In the genomic region with DNA sequence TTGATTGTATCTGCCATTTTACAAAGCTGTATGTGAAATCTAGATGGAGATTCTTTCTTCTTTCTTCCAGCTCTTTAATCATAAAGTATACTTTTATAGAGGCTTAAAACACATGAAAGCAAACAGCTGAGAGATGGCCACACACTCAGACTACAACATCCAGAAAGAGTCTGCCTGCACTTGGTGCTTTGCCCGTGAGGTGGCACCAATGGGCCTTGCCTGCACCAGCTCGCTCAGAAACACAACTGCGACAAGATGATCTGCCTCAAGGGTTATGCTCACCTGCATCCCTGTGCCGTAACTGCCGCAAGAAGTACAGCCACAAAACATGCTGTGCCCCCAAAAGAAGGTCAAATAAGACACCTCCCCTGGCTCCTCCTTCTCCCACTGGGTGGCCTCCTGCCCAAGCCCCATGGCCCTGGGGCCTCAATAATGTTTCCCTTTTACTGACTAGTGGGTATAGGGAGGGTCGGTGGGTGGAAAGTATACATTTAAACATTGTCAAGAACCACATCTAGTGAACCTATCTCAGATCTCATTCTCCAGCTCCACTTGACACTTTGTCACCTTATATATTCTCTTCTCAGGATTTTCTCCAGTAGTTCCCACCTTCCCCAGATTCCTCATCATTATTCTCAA, we compare ENCODE assay signal across 9 cellular contexts.
DNase-seq lines count a peak whose midpoint lies in the region; ATAC-seq and TF ChIP-seq lines count a peak whose summit lies in the region.
"Had no signal": no experiment of that assay in that cellular context is flagged by ENCODE, and none has a peak within 500 bp of the region (broad histone marks: within the 10 kb centered on the region; RNA-seq: fewer than 3 reads in every experiment).

No MANE protein-coding gene starts in this region.

- no peaks in the 10 kb centered on the region for H3K4me1 ChIP-seq in suprapubic skin
- H3K4me1 ChIP-seq: SJSA1 had no signal

- peak; percentile 72 for TF ChIP-seq CTCF in RWPE1 (conservative IDR thresholded peaks at IDR 0.05; ENCODE audit: low read depth)
- peak in 1 of 2 donors; percentile 41 for TF ChIP-seq CTCF in suprapubic skin (IDR thresholded peaks at IDR 0.05)

- POLR2A ChIA-PET in RWPE1 (lab: Yijun Ruan, JAX; ENCODE audit: low non-redundant PET) = no interaction called here

- peak; percentile 50 for ATAC-seq in GM21786 (IDR thresholded peaks at IDR 0.05; ENCODE audit: unreplicated experiment)
- no peak for ATAC-seq in GM18907 (IDR thresholded peaks at IDR 0.05; ENCODE audit: unreplicated experiment)
- ATAC-seq in GM18502 (IDR thresholded peaks at IDR 0.05; ENCODE audit: poor library complexity, unreplicated experiment) = no peak

- H3K4me3 ChIP-seq in suprapubic skin = no peak overlapping the region
- H3K4me3 ChIP-seq: SJSA1 had no signal

- H3K27ac ChIP-seq in RWPE1 = no peak overlapping the region
- H3K27ac ChIP-seq in suprapubic skin = no peak overlapping the region
- H3K27ac ChIP-seq: SJSA1 had no signal

- CTCF ChIA-PET in RWPE1 (lab: Yijun Ruan, JAX) = interaction anchor here (0.6 to 1.4 kb wide), 12 partner anchors 10 to 1575 kb away, joined by 3 to 20 read pairs (median 4); no protein-coding TSS in a partner anchor

- 55% methylated on average over 6 of the region's 6 CpGs for WGBS in suprapubic skin

- no peak for TF ChIP-seq POLR2A in suprapubic skin (IDR thresholded peaks at IDR 0.05)

- intact Hi-C loops in posterior cingulate gyrus (cut with DNase I) = loop anchor here (2.0 kb wide), 1 partner anchor 216 kb away; no protein-coding TSS in a partner anchor

- DNase-seq in RWPE1 (ENCODE audit: low spot score) = peak; percentile 39
- DNase-seq in fibroblast of the conjunctiva (ENCODE audit: low read depth) = peak; percentile 37
- peak; percentile 54 to 92 (median 62) for DNase-seq in posterior cingulate gyrus
- no peak for DNase-seq in suprapubic skin (ENCODE audit: low spot score in 2 of 2)
- DNase-seq in SK-N-DZ (ENCODE audit: low spot score) = no peak

- H3K36me3 ChIP-seq in suprapubic skin = peaks cover 38% of the 10 kb centered on the region
- H3K36me3 ChIP-seq: SJSA1 had no signal

- H3K27me3 ChIP-seq in suprapubic skin = no peaks in the 10 kb centered on the region
- H3K27me3 ChIP-seq: SJSA1 had no signal

- TF ChIP-seq EP300 in suprapubic skin (IDR thresholded peaks at IDR 0.05) = no peak

- H3K9me3 ChIP-seq in suprapubic skin = no peaks in the 10 kb centered on the region
- H3K9me3 ChIP-seq: SJSA1 had no signal

Comparison
In these comparisons a context has a peak if more than half of its experiments do, and no peak if none do; other contexts are left out.
1. DNase-seq: peak in RWPE1 (single experiment), fibroblast of the conjunctiva (single experiment) and posterior cingulate gyrus (10 of 10); none in suprapubic skin (0 of 2) and SK-N-DZ (single experiment).